In the genomic region with DNA sequence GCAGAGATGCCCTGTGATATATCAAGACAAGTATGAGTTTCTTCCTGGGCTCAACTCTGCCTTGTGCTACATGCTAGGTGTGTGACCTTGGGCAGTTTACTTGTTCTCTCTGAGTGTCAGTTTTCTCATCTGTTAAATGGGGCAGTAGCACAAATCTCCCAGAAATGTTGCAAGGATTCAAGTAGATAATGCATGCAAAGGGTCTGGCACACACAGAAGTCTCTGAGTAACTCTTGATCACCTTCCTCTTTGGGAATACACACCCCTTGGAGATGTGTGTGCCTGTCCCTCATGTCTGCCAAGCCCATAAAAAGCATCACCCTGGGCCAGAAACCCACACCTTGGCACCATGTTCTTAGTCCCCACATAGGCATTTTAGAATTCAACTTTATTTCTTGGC, we compare ENCODE assay signal across 16 cellular contexts.
DNase-seq lines count a peak whose midpoint lies in the region; ATAC-seq and TF ChIP-seq lines count a peak whose summit lies in the region.
"Had no signal": no experiment of that assay in that cellular context is flagged by ENCODE, and none has a peak within 500 bp of the region (broad histone marks: within the 10 kb centered on the region; RNA-seq: fewer than 3 reads in every experiment).

No MANE protein-coding gene starts in this region.

- CTCF ChIA-PET in MCF 10A (lab: Yijun Ruan, JAX) = interaction anchor here (0.6 to 26.0 kb wide), 28 partner anchors 9 to 383 kb away, joined by 3 to 1744 read pairs (median 10); a partner anchor contains a TSS

- no peaks in the 10 kb centered on the region for H3K27me3 Mint-ChIP-seq in MCF 10A (ENCODE audit: insufficient read depth, unreplicated experiment)
- H3K27me3 Mint-ChIP-seq: B cell, IgD-negative memory B cell had no signal

- H3K36me3 ChIP-seq in stomach smooth muscle (ENCODE audit: control insufficient read depth in 2 of 2, insufficient read depth in 2 of 2, low read length in 2 of 2) = no peaks in the 10 kb centered on the region
- H3K36me3 ChIP-seq: neutrophil had no signal

- ATAC-seq in HG03354 (IDR thresholded peaks at IDR 0.05; ENCODE audit: poor library complexity, severe bottlenecking, unreplicated experiment) = no peak
- ATAC-seq: effector memory CD8-positive, alpha-beta T cell had no signal

- H3K27me3 ChIP-seq in layer of hippocampus (ENCODE audit: control insufficient read depth, insufficient read depth, low read length) (no peaks in the 10 kb centered on the region), stomach smooth muscle (ENCODE audit: control insufficient read depth in 1 of 2, insufficient read depth in 2 of 2, low read length in 2 of 2) (no peaks in the 10 kb centered on the region)
- H3K27me3 ChIP-seq: neutrophil had no signal

- H3K9me3 ChIP-seq in stomach smooth muscle (ENCODE audit: control insufficient read depth in 2 of 2, low read length in 2 of 2) = no peaks in the 10 kb centered on the region
- H3K9me3 ChIP-seq: neutrophil had no signal

- POLR2A ChIA-PET in MCF 10A (lab: Yijun Ruan, JAX) = interaction anchor here (0.7 to 10.5 kb wide), 4 partner anchors 31 to 167 kb away, joined by 3 to 168 read pairs (median 83); no protein-coding TSS in a partner anchor

- intact Hi-C loops in MCF 10A (cut with micrococcal nuclease) = loop anchor here (5.0 to 10.0 kb wide), 2 partner anchors 42 to 174 kb away; a partner anchor contains a TSS

- no peaks in the 10 kb centered on the region for H3K36me3 Mint-ChIP-seq in MCF 10A (ENCODE audit: insufficient read depth, unreplicated experiment)
- H3K36me3 Mint-ChIP-seq: activated naive CD4-positive, alpha-beta T cell treated with anti-CD3 and anti-CD28 coated beads, Interleukin-2, amount 10 ng/mL, durations not matched to agents 7 days and 5 days; IgD-negative memory B cell had no signal

- H3K4me3 ChIP-seq in stomach smooth muscle (ENCODE audit: low read length in 2 of 2) = no peak overlapping the region

- DNase-seq in M059J (ENCODE audit: low read depth) (peak; percentile 54), MCF 10A (ENCODE audit: unreplicated experiment) (no peak), NCI-H1105 treated with DMSO at 0.1 percent for 48 hours (lab: John Stamatoyannopoulos, UW) (no peak)
- DNase-seq in stimulated activated CD4-positive, alpha-beta T cell treated with anti-CD3 and anti-CD28 coated beads, Interleukin-12 subunit alpha, Interleukin-12 subunit beta, amount 100 ng/mL, for 4 hours = no peak
- DNase-seq in activated T-cell treated with anti-CD3 and anti-CD28 coated beads, Interleukin-2, amount 50 U/mL, for 1 hour = no peak
- DNase-seq: activated CD4-positive, alpha-beta T cell treated with anti-CD3 and anti-CD28 coated beads for 4 hours; activated naive CD4-positive, alpha-beta T cell treated with anti-CD3 and anti-CD28 coated beads, Interleukin-2, amount 10 ng/mL, durations not matched to agents 7 days and 5 days; effector memory CD8-positive, alpha-beta T cell; foreskin melanocyte; SHP77 had no signal

- H3K9ac ChIP-seq in stomach smooth muscle (ENCODE audit: low read length in 2 of 2) = no peak overlapping the region

- H3K4me1 Mint-ChIP-seq in MCF 10A (ENCODE audit: insufficient read depth, unreplicated experiment) = peaks cover 58% of the 10 kb centered on the region
- H3K4me1 Mint-ChIP-seq: activated naive CD4-positive, alpha-beta T cell treated with anti-CD3 and anti-CD28 coated beads, Interleukin-2, amount 10 ng/mL, durations not matched to agents 7 days and 5 days had no signal

- H3K27ac ChIP-seq in layer of hippocampus (ENCODE audit: low read depth, low read length) = peak overlapping the region; percentile 87
- peak overlapping the region; percentile 96 for H3K27ac ChIP-seq in stomach smooth muscle (ENCODE audit: low read length)
- H3K27ac ChIP-seq: neutrophil had no signal

- peaks cover 72% of the 10 kb centered on the region for H3K4me1 ChIP-seq in stomach smooth muscle (ENCODE audit: control insufficient read depth, insufficient read depth, low read length)

- TF ChIP-seq CTCF in MCF 10A (IDR thresholded peaks at IDR 0.05; ENCODE audit: unreplicated experiment) = no peak

- no peak overlapping the region for H3K4me3 Mint-ChIP-seq in MCF 10A (ENCODE audit: unreplicated experiment)
- H3K4me3 Mint-ChIP-seq: activated naive CD4-positive, alpha-beta T cell treated with anti-CD3 and anti-CD28 coated beads, Interleukin-2, amount 10 ng/mL, durations not matched to agents 7 days and 5 days; B cell; effector memory CD8-positive, alpha-beta T cell had no signal

- no peaks in the 10 kb centered on the region for H3K9me3 Mint-ChIP-seq in MCF 10A (ENCODE audit: unreplicated experiment)
- H3K9me3 Mint-ChIP-seq: activated naive CD4-positive, alpha-beta T cell treated with anti-CD3 and anti-CD28 coated beads, Interleukin-2, amount 10 ng/mL, durations not matched to agents 7 days and 5 days; effector memory CD8-positive, alpha-beta T cell; IgD-negative memory B cell had no signal

- peak overlapping the region; percentile 4 for H3K27ac Mint-ChIP-seq in MCF 10A (ENCODE audit: low read depth, unreplicated experiment)
- H3K27ac Mint-ChIP-seq: activated naive CD4-positive, alpha-beta T cell treated with anti-CD3 and anti-CD28 coated beads, Interleukin-2, amount 10 ng/mL, durations not matched to agents 7 days and 5 days; B cell; effector memory CD8-positive, alpha-beta T cell; IgD-negative memory B cell had no signal

- BruUV-seq in MCF 10A (replicated peaks; lab: Mats Ljungman, UMichigan) = no TSS peak
